In genomic region chr3:182848906-182849305, GRCh38 we compare ENCODE assay signal across 18 cellular contexts. TPM values are rescaled to one million over a fixed set of nuclear protein-coding genes. Genes with fewer than 3 reads are reported as not detected.
DNase-seq lines count a peak whose midpoint lies in the region; ATAC-seq and TF ChIP-seq lines count a peak whose summit lies in the region.
"Had no signal": no experiment of that assay in that cellular context is flagged by ENCODE, and none has a peak within 500 bp of the region (broad histone marks: within the 10 kb centered on the region; RNA-seq: fewer than 3 reads in every experiment).

No MANE protein-coding gene starts in this region.

- ATAC-seq in stimulated activated naive CD8-positive, alpha-beta T cell treated with anti-CD3 and anti-CD28 coated beads, Interleukin-15, amount 100 ng/mL, for 72 hours = no peak
- no peak for ATAC-seq in T-helper 17 cell
- ATAC-seq in HG02852 (IDR thresholded peaks at IDR 0.05; ENCODE audit: unreplicated experiment) = no peak
- ATAC-seq: A549, GM23338 had no signal

- no peak for TF ChIP-seq CTCF in coronary artery (IDR thresholded peaks at IDR 0.05)

- H3K4me1 Mint-ChIP-seq in stimulated activated naive CD8-positive, alpha-beta T cell treated with anti-CD3 and anti-CD28 coated beads, Interleukin-15, Interleukin-2, amounts not matched to agents 100 ng/mL and 50 ng/mL, for 24 hours (ENCODE audit: low read depth) = no peaks in the 10 kb centered on the region
- no peaks in the 10 kb centered on the region for H3K4me1 Mint-ChIP-seq in stimulated activated naive CD8-positive, alpha-beta T cell treated with anti-CD3 and anti-CD28 coated beads, Interleukin-15, amount 100 ng/mL, for 72 hours
- H3K4me1 Mint-ChIP-seq in T-helper 17 cell = peaks cover 6% of the 10 kb centered on the region
- H3K4me1 Mint-ChIP-seq: GM23338 had no signal

- H3K9me3 ChIP-seq in T-helper 17 cell (ENCODE audit: control insufficient read depth, low read length, poor library complexity, severe bottlenecking) = no peaks in the 10 kb centered on the region
- H3K9me3 ChIP-seq: A549, Caco-2 had no signal

- no peak for DNase-seq in stimulated activated naive CD8-positive, alpha-beta T cell treated with anti-CD3 and anti-CD28 coated beads, Interleukin-15, amount 100 ng/mL, for 72 hours
- peak; percentile 93 for DNase-seq in NCI-H82 (lab: John Stamatoyannopoulos, UW)
- no peak for DNase-seq in T-helper 17 cell
- no peak for DNase-seq in OCI-M2 (lab: John Stamatoyannopoulos, UW; ENCODE audit: unreplicated experiment)
- no peak for DNase-seq in coronary artery (ENCODE audit: low spot score)
- no peak for DNase-seq in NCI-H226
- DNase-seq: AML-193; Caco-2; CD4-positive, alpha-beta T cell; DMS79 treated with DMSO at 0.1 percent for 48 hours; GF-D8; H7 had no signal

- H3K4me3 Mint-ChIP-seq in stimulated activated naive CD8-positive, alpha-beta T cell treated with anti-CD3 and anti-CD28 coated beads, Interleukin-15, Interleukin-2, amounts not matched to agents 100 ng/mL and 50 ng/mL, for 24 hours = no peak overlapping the region
- H3K4me3 Mint-ChIP-seq in stimulated activated naive CD8-positive, alpha-beta T cell treated with anti-CD3 and anti-CD28 coated beads, Interleukin-15, amount 100 ng/mL, for 72 hours = no peak overlapping the region
- H3K4me3 Mint-ChIP-seq in T-helper 17 cell = no peak overlapping the region
- H3K4me3 Mint-ChIP-seq: CD4-positive, alpha-beta T cell; GM23338 had no signal

- H3K27ac ChIP-seq in coronary artery = no peak overlapping the region
- H3K27ac ChIP-seq: 22Rv1, A549, C4-2B had no signal

- no peak overlapping the region for H3K4me3 ChIP-seq in coronary artery
- H3K4me3 ChIP-seq: A549, GM23338 had no signal

- peaks cover 68% of the 10 kb centered on the region for H3K36me3 Mint-ChIP-seq in stimulated activated naive CD8-positive, alpha-beta T cell treated with anti-CD3 and anti-CD28 coated beads, Interleukin-15, Interleukin-2, amounts not matched to agents 100 ng/mL and 50 ng/mL, for 24 hours (ENCODE audit: low read depth)
- H3K36me3 Mint-ChIP-seq in T-helper 17 cell (ENCODE audit: low read depth) = peaks cover 14% of the 10 kb centered on the region

- no peaks in the 10 kb centered on the region for H3K9me3 Mint-ChIP-seq in stimulated activated naive CD8-positive, alpha-beta T cell treated with anti-CD3 and anti-CD28 coated beads, Interleukin-15, Interleukin-2, amounts not matched to agents 100 ng/mL and 50 ng/mL, for 24 hours
- no peaks in the 10 kb centered on the region for H3K9me3 Mint-ChIP-seq in stimulated activated naive CD8-positive, alpha-beta T cell treated with anti-CD3 and anti-CD28 coated beads, Interleukin-15, amount 100 ng/mL, for 72 hours
- H3K9me3 Mint-ChIP-seq: CD4-positive, alpha-beta T cell; GM23338 had no signal

- H3K27ac Mint-ChIP-seq in stimulated activated naive CD8-positive, alpha-beta T cell treated with anti-CD3 and anti-CD28 coated beads, Interleukin-15, Interleukin-2, amounts not matched to agents 100 ng/mL and 50 ng/mL, for 24 hours = peak overlapping the region; percentile 36
- no peak overlapping the region for H3K27ac Mint-ChIP-seq in stimulated activated naive CD8-positive, alpha-beta T cell treated with anti-CD3 and anti-CD28 coated beads, Interleukin-15, amount 100 ng/mL, for 72 hours
- H3K27ac Mint-ChIP-seq in T-helper 17 cell = peak overlapping the region; percentile 60
- H3K27ac Mint-ChIP-seq: CD4-positive, alpha-beta T cell; GM23338 had no signal

- H3K27me3 Mint-ChIP-seq in stimulated activated naive CD8-positive, alpha-beta T cell treated with anti-CD3 and anti-CD28 coated beads, Interleukin-15, Interleukin-2, amounts not matched to agents 100 ng/mL and 50 ng/mL, for 24 hours = no peaks in the 10 kb centered on the region
- no peaks in the 10 kb centered on the region for H3K27me3 Mint-ChIP-seq in stimulated activated naive CD8-positive, alpha-beta T cell treated with anti-CD3 and anti-CD28 coated beads, Interleukin-15, amount 100 ng/mL, for 72 hours
- H3K27me3 Mint-ChIP-seq in T-helper 17 cell = no peaks in the 10 kb centered on the region
- H3K27me3 Mint-ChIP-seq: CD4-positive, alpha-beta T cell had no signal

RNA-seq across cellular contexts. Expression of gene ATP11B, which starts 55.6 kb away (rescaled TPM):
- 100 to 1,000 TPM; 121 to 145 TPM for total RNA-seq in T-helper 17 cell

Comparison
In these comparisons a context has a peak if more than half of its experiments do, and no peak if none do; other contexts are left out.
1. H3K27ac Mint-ChIP-seq: peak in stimulated activated naive CD8-positive, alpha-beta T cell treated with anti-CD3 and anti-CD28 coated beads, Interleukin-15, Interleukin-2, amounts not matched to agents 100 ng/mL and 50 ng/mL, for 24 hours (single experiment) and T-helper 17 cell (single experiment); none in stimulated activated naive CD8-positive, alpha-beta T cell treated with anti-CD3 and anti-CD28 coated beads, Interleukin-15, amount 100 ng/mL, for 72 hours (0 of 2).